In the genomic region with DNA sequence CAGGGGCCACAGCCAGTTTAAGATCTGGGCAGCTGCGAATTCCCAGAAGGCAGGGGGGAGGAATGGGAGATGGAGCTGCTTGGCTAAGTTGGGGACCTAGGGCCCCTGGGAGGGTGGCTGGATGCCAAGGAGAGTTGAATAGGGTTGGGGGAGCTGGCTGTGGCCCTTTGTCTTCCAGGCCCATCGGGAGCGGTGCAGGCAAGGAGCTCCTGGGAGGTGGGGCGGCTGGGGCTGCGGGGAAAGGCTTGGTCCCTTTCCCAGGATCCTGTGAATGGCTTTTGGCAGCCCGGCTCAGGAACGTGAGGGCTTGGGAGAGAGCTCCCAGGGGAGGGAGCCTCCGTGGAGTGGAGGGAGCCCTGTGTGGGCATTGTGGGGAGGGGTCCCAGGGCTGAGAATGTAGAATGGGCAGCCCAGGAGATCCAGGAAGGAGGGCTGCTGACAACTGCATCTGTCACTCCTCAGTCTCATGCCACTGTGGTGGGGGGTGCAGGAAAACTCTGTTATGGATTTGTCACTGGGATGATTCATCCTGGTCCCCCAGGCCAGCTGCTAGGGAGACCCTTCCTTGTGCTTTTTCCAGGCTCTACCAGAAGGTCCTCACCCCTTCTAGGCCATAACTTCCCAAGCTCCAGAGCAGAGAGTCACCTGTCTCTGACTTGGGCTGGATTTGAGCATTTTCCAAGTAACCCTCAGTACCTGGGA, we compare ENCODE assay signal across 10 cellular contexts. TPM values are rescaled to one million over a fixed set of nuclear protein-coding genes. Genes with fewer than 3 reads are reported as not detected.
DNase-seq lines count a peak whose midpoint lies in the region; ATAC-seq, FAIRE-seq and TF ChIP-seq lines count a peak whose summit lies in the region.
"Had no signal": no experiment of that assay in that cellular context is flagged by ENCODE, and none has a peak within 500 bp of the region (broad histone marks: within the 10 kb centered on the region; RNA-seq: fewer than 3 reads in every experiment).

No MANE protein-coding gene starts in this region.

- no peak for FAIRE-seq in kidney (lab: Jason Lieb, UNC)

- no peaks in the 10 kb centered on the region for H3K27me3 ChIP-seq in stomach smooth muscle (ENCODE audit: control insufficient read depth in 1 of 2, insufficient read depth in 2 of 2, low read length in 2 of 2)

- intact Hi-C loops in kidney (cut with DNase I) (no loop called here), lower leg skin (cut with DNase I; ENCODE audit: low total_unique reads) (no loop called here)

- TF ChIP-seq POLR2A in lower leg skin (IDR thresholded peaks at IDR 0.05): no peak

- in situ Hi-C loops in astrocyte of the cerebellum (cut with HindIII; ENCODE audit: low sequenced_read_pairs): no loop called here

- H3K27ac ChIP-seq in kidney (ENCODE audit: low read depth in 2 of 2, low read length in 2 of 2): no peak overlapping the region
- H3K27ac ChIP-seq in stomach smooth muscle (ENCODE audit: low read length): no peak overlapping the region

- ATAC-seq in HG03095 (IDR thresholded peaks at IDR 0.05; ENCODE audit: unreplicated experiment): no peak

- peak; percentile 27 for DNase-seq in NCI-H748 (lab: John Stamatoyannopoulos, UW; ENCODE audit: unreplicated experiment)
- no peak for DNase-seq in NCI-H748 treated with DMSO at 0.1 percent for 48 hours (lab: John Stamatoyannopoulos, UW)
- no peak for DNase-seq in astrocyte of the cerebellum (ENCODE audit: low read depth)
- peak; percentile 75 for DNase-seq in kidney
- no peak for DNase-seq in lower leg skin (ENCODE audit: low spot score in 2 of 2)
- no peak for DNase-seq in MV-4-11 (lab: John Stamatoyannopoulos, UW)
- DNase-seq: stimulated activated naive CD4-positive, alpha-beta T cell had no signal

- H3K36me3 ChIP-seq in kidney (ENCODE audit: control insufficient read depth in 1 of 2, insufficient read depth in 2 of 2, low read length in 2 of 2) (peaks cover 0 to 3% of the 10 kb centered on the region in 2 donors), stomach smooth muscle (ENCODE audit: control insufficient read depth in 2 of 2, insufficient read depth in 2 of 2, low read length in 2 of 2) (peaks cover 0 to 12% of the 10 kb centered on the region in 2 donors)

- no peak for TF ChIP-seq CTCF in astrocyte of the cerebellum (IDR thresholded peaks at IDR 0.05; ENCODE audit: low read depth, low read length, missing control alignments)
- TF ChIP-seq CTCF in kidney (IDR thresholded peaks at IDR 0.05; ENCODE audit: borderline replicate concordance, extremely low read depth, insufficient read depth): no peak
- no peak for TF ChIP-seq CTCF in lower leg skin (IDR thresholded peaks at IDR 0.05)

- H3K4me3 ChIP-seq in astrocyte of the cerebellum (ENCODE audit: low read depth, low read length): peak overlapping the region; percentile 49
- H3K4me3 ChIP-seq in kidney (ENCODE audit: low read length in 2 of 2): peak overlapping the region; percentile 5 to 55
- H3K4me3 ChIP-seq in stomach smooth muscle (ENCODE audit: low read length in 2 of 2): peak overlapping the region; percentile 57 to 80
- H3K4me3 ChIP-seq in lower leg skin (ENCODE audit: low read depth, poor library complexity, severe bottlenecking): no peak overlapping the region

- WGBS in lower leg skin, 2 donors: 16 to 17% methylated on average over 8 of the region's 8 CpGs

- H3K9me3 ChIP-seq in kidney (ENCODE audit: control insufficient read depth in 1 of 2, low read length in 2 of 2) (no peaks in the 10 kb centered on the region), stomach smooth muscle (ENCODE audit: control insufficient read depth in 2 of 2, low read length in 2 of 2) (no peaks in the 10 kb centered on the region)

- H3K4me1 ChIP-seq in kidney (ENCODE audit: control insufficient read depth in 1 of 2, insufficient read depth in 1 of 2, low read depth in 1 of 2, low read length in 2 of 2) (peaks cover 4 to 13% of the 10 kb centered on the region in 2 donors), stomach smooth muscle (ENCODE audit: control insufficient read depth, insufficient read depth, low read length) (peaks cover 21% of the 10 kb centered on the region)

- peak overlapping the region in 1 of 2 donors; percentile 65 for H3K9ac ChIP-seq in kidney (ENCODE audit: low read length in 2 of 2)
- H3K9ac ChIP-seq in stomach smooth muscle (ENCODE audit: low read length in 2 of 2): peak overlapping the region; percentile 50 to 69

RNA-seq across cellular contexts. Expression of a gene that starts 6.0 kb away (rescaled TPM):
- total RNA-seq in kidney: 1.0 TPM
- polyA plus RNA-seq in kidney (ENCODE audit: insufficient read depth, low read depth, low replicate concordance): 0.99 TPM
- total RNA-seq in lower leg skin: 1 to 10 TPM in 1 of 4 donors, under 1 TPM in 1, not detected in 2; 0.91 to 2.3 TPM

RNA-seq across cellular contexts. Expression of a gene that starts 15.6 kb away (rescaled TPM):
- total RNA-seq in kidney (15.7 TPM), lower leg skin (1 to 10 TPM; 4.6 to 6.5 (median 5.4) TPM)
- 24.8 TPM for polyA plus RNA-seq in kidney (ENCODE audit: insufficient read depth, low read depth, low replicate concordance)

RNA-seq across cellular contexts. Expression of a gene that starts 16.6 kb away (rescaled TPM):
- total RNA-seq in kidney: 38.4 TPM
- 46.0 TPM for polyA plus RNA-seq in kidney (ENCODE audit: insufficient read depth, low read depth, low replicate concordance)
- 10 to 100 TPM; 36.7 to 52.8 (median 41.2) TPM for total RNA-seq in lower leg skin

RNA-seq across cellular contexts. Expression of a gene that starts 21.4 kb away (rescaled TPM):
- total RNA-seq in kidney (13.1 TPM), lower leg skin (10 to 100 TPM; 20.7 to 30.1 (median 25.9) TPM)
- 29.8 TPM for polyA plus RNA-seq in kidney (ENCODE audit: insufficient read depth, low read depth, low replicate concordance)
- total RNA-seq: T-helper 1 cell treated with Interleukin-12 subunit alpha and Interleukin-12 subunit beta and Interleukin-4 antibody, amounts not matched to agents 30 ng/mL and 1 ng/mL, for 36 hours had no signal

RNA-seq across cellular contexts. Expression of a gene that starts 53.8 kb away (rescaled TPM):
- 44.5 TPM for total RNA-seq in kidney
- 20.7 TPM for polyA plus RNA-seq in kidney (ENCODE audit: insufficient read depth, low read depth, low replicate concordance)
- total RNA-seq in lower leg skin: 10 to 100 TPM; 59.6 to 92.1 (median 70.1) TPM

Comparison
In these comparisons a context has a peak if more than half of its experiments do, and no peak if none do; other contexts are left out.
1. DNase-seq: peak in NCI-H748 (single experiment) and kidney (single experiment); none in NCI-H748 treated with DMSO at 0.1 percent for 48 hours (single experiment), astrocyte of the cerebellum (single experiment), lower leg skin (0 of 2) and MV-4-11 (single experiment).